2 cellular contexts compared by ENCODE assay signal in the genomic region with DNA sequence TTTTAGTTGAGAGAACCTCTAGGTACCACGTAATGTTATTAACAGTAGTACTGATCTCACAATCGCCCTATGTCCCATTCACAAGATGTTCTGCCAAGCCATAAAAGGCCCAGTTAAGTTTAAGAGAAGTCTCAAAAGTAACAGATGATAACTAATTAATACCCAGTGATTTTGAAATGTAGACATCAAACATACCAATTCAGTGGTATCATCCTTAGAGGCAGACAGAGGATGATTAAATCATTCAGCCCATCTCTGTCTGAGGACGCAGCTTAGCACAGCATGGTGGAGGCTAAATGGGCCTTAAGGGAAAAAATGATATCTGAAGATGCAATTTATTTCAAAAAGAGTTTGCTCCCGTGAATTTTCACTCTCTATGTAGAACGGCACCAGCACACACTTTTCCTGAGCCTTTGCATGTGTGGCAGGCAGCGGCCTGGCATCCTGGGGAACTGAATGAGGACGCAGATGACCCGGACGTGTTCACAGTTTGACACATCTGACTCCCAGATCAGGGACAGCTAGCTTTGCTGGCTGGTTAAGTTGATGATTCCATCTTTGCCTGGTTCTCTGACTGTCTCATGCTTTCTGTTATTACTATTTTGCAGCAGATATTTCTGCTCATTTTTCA.
TF ChIP-seq lines count a peak whose summit lies in the region.

No MANE protein-coding gene starts in this region.

TF ChIP-seq in liver, 16 proteins besides CTCF, POLR2A, EP300 and RAD21:
- TF ChIP-seq, protein P1, sequence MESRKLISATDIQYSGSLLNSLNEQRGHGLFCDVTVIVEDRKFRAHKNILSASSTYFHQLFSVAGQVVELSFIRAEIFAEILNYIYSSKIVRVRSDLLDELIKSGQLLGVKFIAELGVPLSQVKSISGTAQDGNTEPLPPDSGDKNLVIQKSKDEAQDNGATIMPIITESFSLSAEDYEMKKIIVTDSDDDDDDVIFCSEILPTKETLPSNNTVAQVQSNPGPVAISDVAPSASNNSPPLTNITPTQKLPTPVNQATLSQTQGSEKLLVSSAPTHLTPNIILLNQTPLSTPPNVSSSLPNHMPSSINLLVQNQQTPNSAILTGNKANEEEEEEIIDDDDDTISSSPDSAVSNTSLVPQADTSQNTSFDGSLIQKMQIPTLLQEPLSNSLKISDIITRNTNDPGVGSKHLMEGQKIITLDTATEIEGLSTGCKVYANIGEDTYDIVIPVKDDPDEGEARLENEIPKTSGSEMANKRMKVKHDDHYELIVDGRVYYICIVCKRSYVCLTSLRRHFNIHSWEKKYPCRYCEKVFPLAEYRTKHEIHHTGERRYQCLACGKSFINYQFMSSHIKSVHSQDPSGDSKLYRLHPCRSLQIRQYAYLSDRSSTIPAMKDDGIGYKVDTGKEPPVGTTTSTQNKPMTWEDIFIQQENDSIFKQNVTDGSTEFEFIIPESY (IDR thresholded peaks at IDR 0.05) = no peak
TF ChIP-seq in liver: peak in this region for 0.

TF ChIP-seq in HepG2, 621 proteins besides CTCF, POLR2A, EP300 and RAD21:
- TF ChIP-seq ADNP (CRISPR knock-in tag; IDR thresholded peaks at IDR 0.05) (no peak), HDAC6 (IDR thresholded peaks at IDR 0.05; ENCODE audit: low read depth, low read length) (no peak), ZBTB42 (CRISPR knock-in tag; IDR thresholded peaks at IDR 0.05) (no peak), ZNF790 (CRISPR knock-in tag; IDR thresholded peaks at IDR 0.05; ENCODE audit: borderline replicate concordance) (no peak), CBX2 (IDR thresholded peaks at IDR 0.05; ENCODE audit: low read depth, low read length) (no peak), CBX2 (CRISPR knock-in tag; IDR thresholded peaks at IDR 0.05; ENCODE audit: low read depth) (no peak), ZFP41 (CRISPR knock-in tag; IDR thresholded peaks at IDR 0.05; ENCODE audit: borderline replicate concordance) (no peak), HMG20A (CRISPR knock-in tag; IDR thresholded peaks at IDR 0.05; ENCODE audit: borderline replicate concordance) (no peak), ZNF557 (CRISPR knock-in tag; IDR thresholded peaks at IDR 0.05) (no peak)
- TF ChIP-seq, protein P2, sequence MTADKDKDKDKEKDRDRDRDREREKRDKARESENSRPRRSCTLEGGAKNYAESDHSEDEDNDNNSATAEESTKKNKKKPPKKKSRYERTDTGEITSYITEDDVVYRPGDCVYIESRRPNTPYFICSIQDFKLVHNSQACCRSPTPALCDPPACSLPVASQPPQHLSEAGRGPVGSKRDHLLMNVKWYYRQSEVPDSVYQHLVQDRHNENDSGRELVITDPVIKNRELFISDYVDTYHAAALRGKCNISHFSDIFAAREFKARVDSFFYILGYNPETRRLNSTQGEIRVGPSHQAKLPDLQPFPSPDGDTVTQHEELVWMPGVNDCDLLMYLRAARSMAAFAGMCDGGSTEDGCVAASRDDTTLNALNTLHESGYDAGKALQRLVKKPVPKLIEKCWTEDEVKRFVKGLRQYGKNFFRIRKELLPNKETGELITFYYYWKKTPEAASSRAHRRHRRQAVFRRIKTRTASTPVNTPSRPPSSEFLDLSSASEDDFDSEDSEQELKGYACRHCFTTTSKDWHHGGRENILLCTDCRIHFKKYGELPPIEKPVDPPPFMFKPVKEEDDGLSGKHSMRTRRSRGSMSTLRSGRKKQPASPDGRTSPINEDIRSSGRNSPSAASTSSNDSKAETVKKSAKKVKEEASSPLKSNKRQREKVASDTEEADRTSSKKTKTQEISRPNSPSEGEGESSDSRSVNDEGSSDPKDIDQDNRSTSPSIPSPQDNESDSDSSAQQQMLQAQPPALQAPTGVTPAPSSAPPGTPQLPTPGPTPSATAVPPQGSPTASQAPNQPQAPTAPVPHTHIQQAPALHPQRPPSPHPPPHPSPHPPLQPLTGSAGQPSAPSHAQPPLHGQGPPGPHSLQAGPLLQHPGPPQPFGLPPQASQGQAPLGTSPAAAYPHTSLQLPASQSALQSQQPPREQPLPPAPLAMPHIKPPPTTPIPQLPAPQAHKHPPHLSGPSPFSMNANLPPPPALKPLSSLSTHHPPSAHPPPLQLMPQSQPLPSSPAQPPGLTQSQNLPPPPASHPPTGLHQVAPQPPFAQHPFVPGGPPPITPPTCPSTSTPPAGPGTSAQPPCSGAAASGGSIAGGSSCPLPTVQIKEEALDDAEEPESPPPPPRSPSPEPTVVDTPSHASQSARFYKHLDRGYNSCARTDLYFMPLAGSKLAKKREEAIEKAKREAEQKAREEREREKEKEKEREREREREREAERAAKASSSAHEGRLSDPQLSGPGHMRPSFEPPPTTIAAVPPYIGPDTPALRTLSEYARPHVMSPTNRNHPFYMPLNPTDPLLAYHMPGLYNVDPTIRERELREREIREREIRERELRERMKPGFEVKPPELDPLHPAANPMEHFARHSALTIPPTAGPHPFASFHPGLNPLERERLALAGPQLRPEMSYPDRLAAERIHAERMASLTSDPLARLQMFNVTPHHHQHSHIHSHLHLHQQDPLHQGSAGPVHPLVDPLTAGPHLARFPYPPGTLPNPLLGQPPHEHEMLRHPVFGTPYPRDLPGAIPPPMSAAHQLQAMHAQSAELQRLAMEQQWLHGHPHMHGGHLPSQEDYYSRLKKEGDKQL (CRISPR knock-in tag; IDR thresholded peaks at IDR 0.05; ENCODE audit: low read depth) = no peak
TF ChIP-seq in HepG2: peak in this region for 0.
